ENCODE assay signal across 14 cellular contexts in the genomic region with DNA sequence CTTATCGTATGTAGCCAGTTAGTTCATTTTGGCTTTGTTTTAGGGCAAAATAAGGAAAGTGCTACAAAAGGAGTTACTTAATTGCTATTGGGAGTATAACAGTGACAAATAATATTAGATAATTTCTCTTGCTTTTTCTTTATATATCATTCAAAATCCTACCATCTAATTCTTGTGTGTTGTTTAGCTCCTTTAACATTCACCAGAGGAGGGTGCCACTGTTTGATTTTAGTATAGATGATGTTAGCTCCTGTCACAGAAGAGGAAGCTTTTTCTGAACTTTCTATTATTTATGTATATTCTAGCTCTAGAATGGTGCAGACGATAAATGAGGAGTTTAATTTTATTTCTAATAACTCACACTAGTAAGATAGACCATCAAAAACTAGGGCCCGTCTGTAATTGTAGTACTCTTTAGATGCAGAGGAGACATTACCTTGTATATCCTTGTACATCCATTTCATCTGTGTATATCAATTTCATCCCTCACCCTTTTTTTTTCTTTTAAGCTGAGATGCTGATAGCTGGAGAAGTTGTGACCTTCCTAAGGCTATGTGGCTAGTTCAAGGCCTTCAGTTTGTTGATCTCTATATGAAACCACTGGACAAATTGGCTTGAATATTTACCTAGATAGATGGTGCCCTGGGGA.
DNase-seq lines count a peak whose midpoint lies in the region.
"Had no signal": no experiment of that assay in that cellular context is flagged by ENCODE, and none has a peak within 500 bp of the region (broad histone marks: within the 10 kb centered on the region; RNA-seq: fewer than 3 reads in every experiment).

No MANE protein-coding gene starts in this region.

- no peaks in the 10 kb centered on the region for H3K27me3 ChIP-seq in endocrine pancreas (ENCODE audit: control insufficient read depth, insufficient read depth, low read length)
- H3K27me3 ChIP-seq: SJCRH30, upper lobe of left lung had no signal

- peak; percentile 15 for DNase-seq in NCI-H82 (lab: John Stamatoyannopoulos, UW)
- DNase-seq in NCI-H82 treated with DMSO at 0.1 percent for 48 hours (lab: John Stamatoyannopoulos, UW; ENCODE audit: unreplicated experiment), result no peak
- peak; percentile 26 for DNase-seq in NCI-H526 treated with DMSO at 0.1 percent for 48 hours (lab: John Stamatoyannopoulos, UW)
- peak; percentile 38 for DNase-seq in putamen (ENCODE audit: low spot score)
- no peak for DNase-seq in foreskin melanocyte
- no peak for DNase-seq in OCI-M2 (lab: John Stamatoyannopoulos, UW; ENCODE audit: unreplicated experiment)
- DNase-seq in GF-D8 (lab: John Stamatoyannopoulos, UW), result no peak
- DNase-seq: activated T-cell treated with anti-CD3 and anti-CD28 coated beads, Interleukin-2, amount 50 U/mL, for 1 hour; dermis blood vessel endothelial cell; naive B cell; NCI-H510A; SJCRH30; upper lobe of left lung had no signal

- H3K4me1 ChIP-seq in endocrine pancreas (ENCODE audit: control insufficient read depth, insufficient read depth, low read length), result peaks cover under 1% of the 10 kb centered on the region
- H3K4me1 ChIP-seq: SJCRH30 had no signal

- no peaks in the 10 kb centered on the region for H3K9me3 ChIP-seq in endocrine pancreas (ENCODE audit: control insufficient read depth, low read length)
- H3K9me3 ChIP-seq: SJCRH30, upper lobe of left lung had no signal

- H3K4me3 ChIP-seq in endocrine pancreas (ENCODE audit: control insufficient read depth, insufficient read depth, low read length), result peak overlapping the region; percentile 93
- H3K4me3 ChIP-seq: SJCRH30, upper lobe of left lung had no signal

- H3K9ac ChIP-seq in endocrine pancreas (ENCODE audit: control insufficient read depth, insufficient read depth, low read length), result no peak overlapping the region

- H3K36me3 ChIP-seq in endocrine pancreas (ENCODE audit: control insufficient read depth, insufficient read depth, low read length), result no peaks in the 10 kb centered on the region
- H3K36me3 ChIP-seq: SJCRH30, upper lobe of left lung had no signal

Comparison
In these comparisons a context has a peak if more than half of its experiments do, and no peak if none do; other contexts are left out.
1. DNase-seq: peak in NCI-H82 (single experiment), NCI-H526 treated with DMSO at 0.1 percent for 48 hours (single experiment) and putamen (single experiment); none in NCI-H82 treated with DMSO at 0.1 percent for 48 hours (single experiment), foreskin melanocyte (single experiment), OCI-M2 (single experiment) and GF-D8 (single experiment).